In the genomic region with DNA sequence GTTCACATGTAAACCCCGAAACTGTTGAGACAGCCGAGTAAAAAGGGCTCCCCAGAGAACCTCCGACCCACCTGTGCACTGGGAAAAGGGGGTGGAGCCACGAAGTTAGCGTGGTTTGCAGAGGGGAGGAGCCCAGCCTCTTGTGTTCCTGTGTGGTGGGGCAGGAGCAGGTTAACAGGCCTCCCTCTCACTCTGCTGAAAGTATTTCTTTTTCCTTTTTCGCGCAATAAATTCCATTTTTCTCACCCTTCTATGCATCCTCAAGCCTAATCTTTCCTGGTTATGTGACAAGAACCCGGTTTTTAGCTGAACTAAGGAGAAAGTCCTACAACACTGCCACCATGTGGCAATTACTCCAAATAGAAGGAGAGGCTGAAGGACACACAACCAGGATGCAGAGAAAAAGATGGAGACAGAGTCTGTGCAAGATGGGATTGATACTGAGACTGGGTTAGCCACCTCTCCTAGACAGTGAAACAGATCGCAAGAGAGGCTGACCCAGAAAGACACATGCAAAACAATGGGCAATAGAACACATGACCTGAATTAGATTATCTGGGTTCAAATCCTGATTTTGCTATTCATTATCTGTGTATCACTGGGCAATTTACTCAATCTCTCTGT, we compare ENCODE assay signal across 8 cellular contexts.
DNase-seq lines count a peak whose midpoint lies in the region; ATAC-seq and TF ChIP-seq lines count a peak whose summit lies in the region.

No MANE protein-coding gene starts in this region.

- H3K4me3 ChIP-seq in endocrine pancreas (ENCODE audit: control insufficient read depth, insufficient read depth, low read length) (peak overlapping the region; percentile 82), thoracic aorta (peak overlapping the region; percentile 28)

- ATAC-seq in GM18858 (IDR thresholded peaks at IDR 0.05; ENCODE audit: unreplicated experiment) (peak; percentile 62), HG03196 (IDR thresholded peaks at IDR 0.05; ENCODE audit: unreplicated experiment) (peak; percentile 65), thoracic aorta (ENCODE audit: insufficient number of reproducible peaks, low FRiP score, low read depth) (no peak)

- H3K27me3 ChIP-seq in endocrine pancreas (ENCODE audit: control insufficient read depth, insufficient read depth, low read length) (no peaks in the 10 kb centered on the region), thoracic aorta (replicated peaks; ENCODE audit: insufficient read depth) (no peaks in the 10 kb centered on the region)

- peak overlapping the region; percentile 41 for H3K9ac ChIP-seq in endocrine pancreas (ENCODE audit: control insufficient read depth, insufficient read depth, low read length)

- H3K4me1 ChIP-seq in endocrine pancreas (ENCODE audit: control insufficient read depth, insufficient read depth, low read length) (no peaks in the 10 kb centered on the region), thoracic aorta (ENCODE audit: control insufficient read depth in 1 of 2, low read depth in 2 of 2) (no peaks in the 10 kb centered on the region)

- H3K27ac ChIP-seq in thoracic aorta, result no peak overlapping the region

- TF ChIP-seq CTCF in thoracic aorta (IDR thresholded peaks at IDR 0.05), result peak; percentile 24

- H3K9me3 ChIP-seq in endocrine pancreas (ENCODE audit: control insufficient read depth, low read length) (no peaks in the 10 kb centered on the region), thoracic aorta (no peaks in the 10 kb centered on the region)

- DNase-seq in AML-193 (lab: John Stamatoyannopoulos, UW) (peak; percentile 75 to 82), NCI-H460 (ENCODE audit: extremely low read depth, low read depth) (peak; percentile 55), midbrain (lab: John Stamatoyannopoulos, UW) (peak; percentile 76), thoracic aorta (ENCODE audit: low spot score) (no peak)
- DNase-seq in activated CD4-positive, alpha-beta T cell treated with anti-CD3 and anti-CD28 coated beads, Interleukin-2, amount 50 U/mL, for 4 hours, result peak; percentile 18

- no peaks in the 10 kb centered on the region for H3K36me3 ChIP-seq in endocrine pancreas (ENCODE audit: control insufficient read depth, insufficient read depth, low read length)
- no peaks in the 10 kb centered on the region for H3K36me3 ChIP-seq in thoracic aorta
